Comparison of ENCODE assay signal across 24 cellular contexts in the genomic region with DNA sequence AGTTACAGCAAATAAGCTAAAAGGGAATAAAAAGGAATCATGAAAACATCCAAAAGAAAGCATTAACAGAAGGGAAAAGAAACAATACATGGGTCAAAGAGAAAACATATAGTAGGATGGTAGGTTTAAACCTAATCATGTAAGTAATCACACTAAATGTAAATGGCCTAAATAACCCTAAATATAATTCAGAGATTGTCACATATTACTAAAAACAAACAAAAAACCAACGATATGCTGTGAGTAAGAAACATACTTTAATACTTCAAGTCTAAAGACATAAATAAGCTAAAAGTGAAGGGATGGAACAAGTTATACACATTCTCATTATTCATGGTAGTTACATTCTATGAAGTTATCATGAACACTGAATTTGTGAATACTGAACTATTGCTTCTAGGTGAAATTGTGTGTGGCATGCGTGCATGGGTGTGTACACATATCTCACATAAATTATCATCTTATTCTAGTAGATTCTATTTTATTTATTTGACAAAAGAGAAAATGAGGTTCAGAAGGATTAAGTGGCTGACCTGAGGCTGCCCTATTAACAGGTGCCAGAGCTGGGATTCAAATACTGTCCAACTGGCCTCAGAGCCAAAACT.
"Had no signal": no experiment of that assay in that cellular context is flagged by ENCODE, and none has a peak within 500 bp of the region (broad histone marks: within the 10 kb centered on the region; RNA-seq: fewer than 3 reads in every experiment).

No MANE protein-coding gene starts in this region.

- H3K9me3 ChIP-seq: SJSA1 had no signal

- DNase-seq: KBM-7, NCI-H1092, NCI-H1105 treated with DMSO at 0.1 percent for 48 hours, NCI-H1417 treated with DMSO at 0.1 percent for 48 hours, NCI-H146, NCI-H1694 treated with DMSO at 0.1 percent for 48 hours, NCI-H1930, NCI-H2081, NCI-H2107, NCI-H2171, NCI-H226, NCI-H446, NCI-H510A, NCI-H524 treated with DMSO at 0.1 percent for 48 hours, NCI-H69, NCI-H774, Right ventricle myocardium superior, RPMI8226, SIG-M5 had no signal

- H3K27ac ChIP-seq: HL-60, SJSA1, SK-N-MC had no signal

- FAIRE-seq: HTR-8/SVneo, RCC 7860 had no signal

- H3K27me3 ChIP-seq: SJSA1 had no signal

- H3K4me3 ChIP-seq: SJSA1, SK-N-MC had no signal
